In genomic region chr19:51097166-51097736, GRCh38 we compare ENCODE assay signal across 8 cellular contexts. TPM values are rescaled to one million over a fixed set of nuclear protein-coding genes. Genes with fewer than 3 reads are reported as not detected.
A peak's percentile ranks its signal among the peaks of the same experiment; 100 is the strongest.
DNase-seq lines count a peak whose midpoint lies in the region; ATAC-seq and TF ChIP-seq lines count a peak whose summit lies in the region.

No MANE protein-coding gene starts in this region.

- peak; percentile 91 for TF ChIP-seq CTCF in GM10266 (IDR thresholded peaks at IDR 0.05; ENCODE audit: control insufficient read depth, insufficient read depth, low read depth, missing control alignments)

- ATAC-seq in left colon = peak; percentile 70
- ATAC-seq in HG02938 (IDR thresholded peaks at IDR 0.05; ENCODE audit: unreplicated experiment) = no peak

- intact Hi-C loops in left colon (cut with DNase I, micrococcal nuclease) = no loop called here

- no peak overlapping the region for H3K27ac ChIP-seq in caudate nucleus (ENCODE audit: low read depth, low read length)

- DNase-seq in GM10266 (ENCODE audit: extremely low spot score) = peak; percentile 90
- peak; percentile 61 for DNase-seq in NCI-H1105 treated with DMSO at 0.1 percent for 48 hours (lab: John Stamatoyannopoulos, UW)
- DNase-seq in activated CD4-positive, CD25-positive, alpha-beta regulatory T cell (lab: John Stamatoyannopoulos, UW) = peak; percentile 50 to 64 (median 59)
- peak in 33 of 61 donors; percentile 1 to 45 (median 13) for DNase-seq in caudate nucleus (lab: John Stamatoyannopoulos, UW)
- peak; percentile 47 to 64 for DNase-seq in left colon
- peak; percentile 47 to 70 for DNase-seq in stimulated activated CD4-positive, alpha-beta T cell treated with anti-CD3 and anti-CD28 coated beads, Interleukin-4, amount 100 ng/mL, for 4 hours
- DNase-seq in NCI-H1694 (lab: John Stamatoyannopoulos, UW) = no peak

RNA-seq across cellular contexts. Expression of gene CTU1, which starts 11.0 kb away (rescaled TPM):
- total RNA-seq in left colon = 1 to 10 TPM; 4.6 to 5.6 TPM

RNA-seq across cellular contexts. Expression of gene KLK14, which starts 14.6 kb away (rescaled TPM):
- under 1 TPM in 1 of 2 donors, not detected in 1; 0.49 TPM for total RNA-seq in left colon

RNA-seq across cellular contexts. Expression of gene SIGLEC9, which starts 27.5 kb away (rescaled TPM):
- total RNA-seq in left colon = 1 to 10 TPM in 1 of 2 donors, under 1 TPM in 1; 0.82 to 2.0 TPM

RNA-seq across cellular contexts. Expression of gene KLK13, which starts 32.4 kb away (rescaled TPM):
- under 1 TPM; 0.43 to 0.98 TPM for total RNA-seq in left colon

RNA-seq across cellular contexts. Expression of gene SIGLEC7, which starts 44.9 kb away (rescaled TPM):
- 1 to 10 TPM; 1.1 to 1.3 TPM for total RNA-seq in left colon
